ENCODE assay signal across 1 cellular context in the genomic region with DNA sequence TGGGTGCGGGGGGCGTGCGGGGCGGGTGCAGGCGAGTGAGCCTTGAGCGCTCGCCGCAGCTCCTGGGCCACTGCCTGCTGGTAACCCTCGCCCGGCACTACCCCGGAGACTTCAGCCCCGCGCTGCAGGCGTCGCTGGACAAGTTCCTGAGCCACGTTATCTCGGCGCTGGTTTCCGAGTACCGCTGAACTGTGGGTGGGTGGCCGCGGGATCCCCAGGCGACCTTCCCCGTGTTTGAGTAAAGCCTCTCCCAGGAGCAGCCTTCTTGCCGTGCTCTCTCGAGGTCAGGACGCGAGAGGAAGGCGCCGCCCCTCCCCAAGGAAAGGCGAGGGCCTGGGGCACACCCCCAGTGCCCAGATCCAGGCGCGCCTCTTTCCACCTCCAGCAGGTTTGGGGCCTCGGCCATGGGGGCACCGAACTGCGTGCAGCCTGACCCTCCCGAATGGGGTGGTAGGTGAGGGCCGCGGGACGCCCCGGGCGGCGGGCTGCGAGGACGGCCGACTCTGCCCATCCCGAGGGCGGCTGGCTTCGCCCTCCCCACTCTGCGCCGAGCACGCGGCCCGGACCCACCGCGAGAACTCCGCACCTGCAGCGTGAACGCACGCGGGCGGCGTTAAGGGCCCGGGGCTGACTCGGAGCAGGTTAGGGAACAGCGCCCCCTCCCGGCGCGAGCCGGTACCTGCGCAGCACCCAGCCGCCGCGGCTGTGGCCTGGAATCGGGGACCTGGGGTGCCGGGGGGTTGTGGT.
A peak's percentile ranks its signal among the peaks of the same experiment; 100 is the strongest.
TF ChIP-seq lines count a peak whose summit lies in the region.

No MANE protein-coding gene starts in this region.

TF ChIP-seq in SK-N-SH treated with all-trans-retinoic acid at 6 μM for 48 hours, 23 proteins besides CTCF, POLR2A, EP300 and RAD21 (continued from another document):
- TF ChIP-seq, protein P1, sequence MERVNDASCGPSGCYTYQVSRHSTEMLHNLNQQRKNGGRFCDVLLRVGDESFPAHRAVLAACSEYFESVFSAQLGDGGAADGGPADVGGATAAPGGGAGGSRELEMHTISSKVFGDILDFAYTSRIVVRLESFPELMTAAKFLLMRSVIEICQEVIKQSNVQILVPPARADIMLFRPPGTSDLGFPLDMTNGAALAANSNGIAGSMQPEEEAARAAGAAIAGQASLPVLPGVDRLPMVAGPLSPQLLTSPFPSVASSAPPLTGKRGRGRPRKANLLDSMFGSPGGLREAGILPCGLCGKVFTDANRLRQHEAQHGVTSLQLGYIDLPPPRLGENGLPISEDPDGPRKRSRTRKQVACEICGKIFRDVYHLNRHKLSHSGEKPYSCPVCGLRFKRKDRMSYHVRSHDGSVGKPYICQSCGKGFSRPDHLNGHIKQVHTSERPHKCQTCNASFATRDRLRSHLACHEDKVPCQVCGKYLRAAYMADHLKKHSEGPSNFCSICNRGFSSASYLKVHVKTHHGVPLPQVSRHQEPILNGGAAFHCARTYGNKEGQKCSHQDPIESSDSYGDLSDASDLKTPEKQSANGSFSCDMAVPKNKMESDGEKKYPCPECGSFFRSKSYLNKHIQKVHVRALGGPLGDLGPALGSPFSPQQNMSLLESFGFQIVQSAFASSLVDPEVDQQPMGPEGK (CRISPR knock-in tag; IDR thresholded peaks at IDR 0.05; ENCODE audit: borderline replicate concordance): no peak
- no peak for TF ChIP-seq ISL1 (CRISPR knock-in tag; IDR thresholded peaks at IDR 0.05)
- no peak; the same call in 1 of the 2 replicates for TF ChIP-seq SNAI2 (CRISPR knock-in tag; IDR thresholded peaks at IDR 0.05)
- no peak for TF ChIP-seq ARNTL (CRISPR knock-in tag; IDR thresholded peaks at IDR 0.05; ENCODE audit: borderline replicate concordance, low read depth)
- no peak for TF ChIP-seq RARB (CRISPR knock-in tag; IDR thresholded peaks at IDR 0.05)
- TF ChIP-seq CSDC2 (CRISPR knock-in tag; IDR thresholded peaks at IDR 0.05): 0 out of 2 replicates have a peak, but pooled peaks have one; percentile 9
- TF ChIP-seq, protein P2, sequence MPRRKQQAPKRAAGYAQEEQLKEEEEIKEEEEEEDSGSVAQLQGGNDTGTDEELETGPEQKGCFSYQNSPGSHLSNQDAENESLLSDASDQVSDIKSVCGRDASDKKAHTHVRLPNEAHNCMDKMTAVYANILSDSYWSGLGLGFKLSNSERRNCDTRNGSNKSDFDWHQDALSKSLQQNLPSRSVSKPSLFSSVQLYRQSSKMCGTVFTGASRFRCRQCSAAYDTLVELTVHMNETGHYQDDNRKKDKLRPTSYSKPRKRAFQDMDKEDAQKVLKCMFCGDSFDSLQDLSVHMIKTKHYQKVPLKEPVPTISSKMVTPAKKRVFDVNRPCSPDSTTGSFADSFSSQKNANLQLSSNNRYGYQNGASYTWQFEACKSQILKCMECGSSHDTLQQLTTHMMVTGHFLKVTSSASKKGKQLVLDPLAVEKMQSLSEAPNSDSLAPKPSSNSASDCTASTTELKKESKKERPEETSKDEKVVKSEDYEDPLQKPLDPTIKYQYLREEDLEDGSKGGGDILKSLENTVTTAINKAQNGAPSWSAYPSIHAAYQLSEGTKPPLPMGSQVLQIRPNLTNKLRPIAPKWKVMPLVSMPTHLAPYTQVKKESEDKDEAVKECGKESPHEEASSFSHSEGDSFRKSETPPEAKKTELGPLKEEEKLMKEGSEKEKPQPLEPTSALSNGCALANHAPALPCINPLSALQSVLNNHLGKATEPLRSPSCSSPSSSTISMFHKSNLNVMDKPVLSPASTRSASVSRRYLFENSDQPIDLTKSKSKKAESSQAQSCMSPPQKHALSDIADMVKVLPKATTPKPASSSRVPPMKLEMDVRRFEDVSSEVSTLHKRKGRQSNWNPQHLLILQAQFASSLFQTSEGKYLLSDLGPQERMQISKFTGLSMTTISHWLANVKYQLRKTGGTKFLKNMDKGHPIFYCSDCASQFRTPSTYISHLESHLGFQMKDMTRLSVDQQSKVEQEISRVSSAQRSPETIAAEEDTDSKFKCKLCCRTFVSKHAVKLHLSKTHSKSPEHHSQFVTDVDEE (CRISPR knock-in tag; IDR thresholded peaks at IDR 0.05): no peak
TF ChIP-seq in SK-N-SH treated with all-trans-retinoic acid at 6 μM for 48 hours: peak in this region for 2.
